ENCODE assay signal across 12 cellular contexts in genomic region chr7:77930496-77930895, GRCh38.
DNase-seq lines count a peak whose midpoint lies in the region; ATAC-seq and TF ChIP-seq lines count a peak whose summit lies in the region.
"Had no signal": no experiment of that assay in that cellular context is flagged by ENCODE, and none has a peak within 500 bp of the region (broad histone marks: within the 10 kb centered on the region; RNA-seq: fewer than 3 reads in every experiment).

No MANE protein-coding gene starts in this region.

- H3K4me3 Mint-ChIP-seq in activated T-cell treated with anti-CD3 and anti-CD28 coated beads, Interleukin-2, amount 50 U/mL, for 24 hours: no peak overlapping the region
- H3K4me3 Mint-ChIP-seq in T-helper 17 cell: no peak overlapping the region

- intact Hi-C loops in testis (cut with DNase I; ENCODE audit: low total_unique reads): no loop called here

- H3K36me3 ChIP-seq in mesodermal cell (ENCODE audit: control insufficient read depth, insufficient read depth, low read length): no peaks in the 10 kb centered on the region
- H3K36me3 ChIP-seq in testis (ENCODE audit: low read depth, missing control alignments): no peaks in the 10 kb centered on the region
- H3K36me3 ChIP-seq: HAP-1 had no signal

- no peaks in the 10 kb centered on the region for H3K9me3 ChIP-seq in T-helper 17 cell (ENCODE audit: control insufficient read depth, low read length, poor library complexity, severe bottlenecking)
- no peaks in the 10 kb centered on the region for H3K9me3 ChIP-seq in mesodermal cell (ENCODE audit: control insufficient read depth, low read length)
- H3K9me3 ChIP-seq in testis: no peaks in the 10 kb centered on the region
- H3K9me3 ChIP-seq: BLaER1, HAP-1 had no signal

- no peaks in the 10 kb centered on the region for H3K9me3 Mint-ChIP-seq in activated T-cell treated with anti-CD3 and anti-CD28 coated beads, Interleukin-2, amount 50 U/mL, for 24 hours

- H3K36me3 Mint-ChIP-seq in activated T-cell treated with anti-CD3 and anti-CD28 coated beads, Interleukin-2, amount 50 U/mL, for 24 hours (ENCODE audit: low read depth): peaks cover 27% of the 10 kb centered on the region
- H3K36me3 Mint-ChIP-seq in T-helper 17 cell (ENCODE audit: low read depth): peaks cover 8% of the 10 kb centered on the region

- in situ Hi-C loops in GM13976 (cut with MboI; ENCODE audit: low sequenced_read_pairs, unreplicated experiment): loop anchor here (25.0 kb wide), 1 partner anchor 268 kb away; no protein-coding TSS in a partner anchor

- no peaks in the 10 kb centered on the region for H3K27me3 Mint-ChIP-seq in activated T-cell treated with anti-CD3 and anti-CD28 coated beads, Interleukin-2, amount 50 U/mL, for 24 hours
- no peaks in the 10 kb centered on the region for H3K27me3 Mint-ChIP-seq in T-helper 17 cell

- H3K27ac ChIP-seq in mesodermal cell (ENCODE audit: low read depth, low read length, severe bottlenecking): peak overlapping the region; percentile 8
- no peak overlapping the region for H3K27ac ChIP-seq in testis
- H3K27ac ChIP-seq: BLaER1 had no signal

- no peak for TF ChIP-seq POLR2A in testis (IDR thresholded peaks at IDR 0.05)

- H3K27ac Mint-ChIP-seq in activated T-cell treated with anti-CD3 and anti-CD28 coated beads, Interleukin-2, amount 50 U/mL, for 24 hours: peak overlapping the region; percentile 11
- peak overlapping the region; percentile 72 for H3K27ac Mint-ChIP-seq in T-helper 17 cell

- TF ChIP-seq CTCF in testis (IDR thresholded peaks at IDR 0.05) (no peak), GM13976 (IDR thresholded peaks at IDR 0.05; ENCODE audit: borderline replicate concordance, control extremely low read depth, extremely low read depth, insufficient read depth, missing control alignments) (no peak)

- H3K27me3 ChIP-seq in testis: no peaks in the 10 kb centered on the region
- H3K27me3 ChIP-seq: BLaER1 had no signal

- DNase-seq in activated T-cell treated with anti-CD3 and anti-CD28 coated beads, Interleukin-2, amount 50 U/mL, for 24 hours: no peak
- DNase-seq in activated T-cell treated with anti-CD3 and anti-CD28 coated beads for 4 hours (no peak), T-helper 17 cell (no peak), testis (no peak), GM13976 (ENCODE audit: low spot score) (no peak)
- DNase-seq in stimulated activated naive CD8-positive, alpha-beta T cell treated with anti-CD3 and anti-CD28 coated beads, Interleukin-15, Interleukin-2, amounts not matched to agents 100 U/mL and 50 U/mL, for 24 hours: no peak
- DNase-seq: 8988T, AML-193, GF-D8 had no signal

- H3K4me1 Mint-ChIP-seq in activated T-cell treated with anti-CD3 and anti-CD28 coated beads, Interleukin-2, amount 50 U/mL, for 24 hours (ENCODE audit: low read depth): peaks cover 8% of the 10 kb centered on the region
- H3K4me1 Mint-ChIP-seq in T-helper 17 cell: peaks cover 19% of the 10 kb centered on the region

- 100% methylated on average over 1 of the region's 2 CpGs; no CpG with 5 or more reads in 1 of the 2 experiments for WGBS in mesodermal cell (ENCODE audit: insufficient coverage in 2 of 2), 2 experiments
- WGBS in testis, 2 donors: 73 to 75% methylated on average over 2 of the region's 2 CpGs

- no peak for ATAC-seq in T-helper 17 cell
- ATAC-seq in stimulated activated naive CD8-positive, alpha-beta T cell treated with anti-CD3 and anti-CD28 coated beads, Interleukin-15, Interleukin-2, amounts not matched to agents 100 U/mL and 50 U/mL, for 24 hours: no peak

- no peak overlapping the region for H3K4me3 ChIP-seq in mesodermal cell (ENCODE audit: extremely low read depth, insufficient read depth, low read length, poor library complexity, severe bottlenecking)
- no peak overlapping the region for H3K4me3 ChIP-seq in testis
- H3K4me3 ChIP-seq: BLaER1, HAP-1 had no signal

- no peaks in the 10 kb centered on the region for H3K4me1 ChIP-seq in mesodermal cell (ENCODE audit: control insufficient read depth, insufficient read depth, low read length, poor library complexity, severe bottlenecking)
- no peaks in the 10 kb centered on the region for H3K4me1 ChIP-seq in testis
